ENCODE assay signal across 1 cellular context in the genomic region with DNA sequence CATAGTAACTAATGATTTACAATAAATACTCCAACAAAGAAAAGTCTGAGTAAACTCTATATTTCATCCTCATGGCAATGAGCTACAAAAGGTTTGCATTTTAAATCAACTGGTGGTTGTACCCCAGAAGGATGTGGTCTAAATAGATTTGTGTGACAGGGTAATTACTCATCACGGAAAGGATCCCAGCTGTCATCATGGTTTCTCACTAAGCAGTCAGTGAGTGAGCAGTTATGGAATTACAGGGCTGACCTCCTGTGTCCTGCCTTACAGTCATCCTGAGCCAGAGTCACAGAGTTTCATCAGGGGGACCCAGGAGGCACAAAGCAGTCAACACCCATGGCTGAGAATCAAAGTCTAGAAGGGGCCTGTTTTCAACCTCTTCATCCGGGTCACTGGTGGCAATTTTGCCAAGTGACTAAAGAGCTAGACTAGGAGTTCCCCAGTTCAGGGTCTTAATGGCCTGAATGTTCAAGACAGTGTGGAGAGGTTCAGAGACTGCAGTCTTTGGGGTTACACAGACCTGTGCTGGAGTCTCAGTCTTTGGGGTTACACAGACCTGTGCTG.
TF ChIP-seq lines count a peak whose summit lies in the region.

No MANE protein-coding gene starts in this region.

TF ChIP-seq in GM12878, 131 proteins besides CTCF, POLR2A, EP300 and RAD21 (continued from another document and continues in another):
- TF ChIP-seq ETV6 (conservative IDR thresholded peaks at IDR 0.05 in 1 of 2, IDR thresholded peaks at IDR 0.05 in 1 of 2; ENCODE audit: borderline replicate concordance in 1 of 2, low read depth in 1 of 2) (peak in 1 of 2 experiments; percentile 90; a peak in 1 of 4 replicates), RUNX3 (IDR thresholded peaks at IDR 0.05; ENCODE audit: low read length) (peak; percentile 97), CBX5 (IDR thresholded peaks at IDR 0.05; ENCODE audit: low read depth) (peak; percentile 54; the same call in 1 of the 2 replicates), MYB (IDR thresholded peaks at IDR 0.05; ENCODE audit: borderline replicate concordance, low read depth, low read length) (no peak), IKZF2 (IDR thresholded peaks at IDR 0.05) (peak; percentile 86 to 89), EED (IDR thresholded peaks at IDR 0.05; ENCODE audit: low read depth) (peak; percentile 95), SMAD1 (IDR thresholded peaks at IDR 0.05; ENCODE audit: low read depth, partially characterized antibody) (no peak), NR2C1 (IDR thresholded peaks at IDR 0.05) (no peak), ZNF217 (IDR thresholded peaks at IDR 0.05) (no peak), ESRRA (IDR thresholded peaks at IDR 0.05; ENCODE audit: low read length) (no peak), JUND (IDR thresholded peaks at IDR 0.05; ENCODE audit: low read depth, low read length) (no peak), ZNF274 (IDR thresholded peaks at IDR 0.05; ENCODE audit: insufficient read depth, insufficient read length) (no peak), RELA (IDR thresholded peaks at IDR 0.05; ENCODE audit: borderline replicate concordance, partially characterized antibody) (no peak), TAF1 (IDR thresholded peaks at IDR 0.05; ENCODE audit: borderline replicate concordance, low read depth, low read length) (no peak), SREBF1 (IDR thresholded peaks at IDR 0.05; ENCODE audit: low read length) (no peak), BMI1 (IDR thresholded peaks at IDR 0.05; ENCODE audit: borderline replicate concordance) (0 out of 2 replicates have a peak, but pooled peaks have one; percentile 23), KDM1A (IDR thresholded peaks at IDR 0.05; ENCODE audit: borderline replicate concordance) (no peak), TCF3 (IDR thresholded peaks at IDR 0.05; ENCODE audit: borderline replicate concordance, insufficient read depth, low read depth, low read length) (peak; percentile 96), CEBPB (IDR thresholded peaks at IDR 0.05; ENCODE audit: borderline replicate concordance in 1 of 2, low read depth in 2 of 2, low read length in 2 of 2) (0 out of 4 replicates have a peak, but pooled peaks of 1 of the 2 experiments have one; percentile 27), MEF2A (IDR thresholded peaks at IDR 0.05; ENCODE audit: insufficient read depth, low read depth, low read length) (peak; percentile 57; the same call in 1 of the 2 replicates), ZZZ3 (IDR thresholded peaks at IDR 0.05; ENCODE audit: control insufficient read depth, insufficient read length, low read depth) (no peak), ZNF622 (IDR thresholded peaks at IDR 0.05) (no peak), CREM (IDR thresholded peaks at IDR 0.05; ENCODE audit: low read depth) (peak; percentile 88), IRF4 (IDR thresholded peaks at IDR 0.05; ENCODE audit: low read depth, low read length) (peak; percentile 88; the same call in 1 of the 2 replicates), MXI1 (IDR thresholded peaks at IDR 0.05; ENCODE audit: low read depth, low read length) (no peak), HCFC1 (IDR thresholded peaks at IDR 0.05; ENCODE audit: low read length) (no peak), ZSCAN29 (IDR thresholded peaks at IDR 0.05) (no peak), FOS (IDR thresholded peaks at IDR 0.05; ENCODE audit: borderline replicate concordance, extremely low read depth, insufficient read length) (no peak), ZNF24 (IDR thresholded peaks at IDR 0.05) (no peak; the same call in 1 of the 2 replicates), POLR2AphosphoS5 (IDR thresholded peaks at IDR 0.05; ENCODE audit: low read length) (no peak), KAT2A (conservative IDR thresholded peaks at IDR 0.05; ENCODE audit: control insufficient read depth, low read depth, low read length) (no peak), SMC3 (IDR thresholded peaks at IDR 0.05; ENCODE audit: borderline replicate concordance, low read length) (no peak)
- TF ChIP-seq, protein P1, sequence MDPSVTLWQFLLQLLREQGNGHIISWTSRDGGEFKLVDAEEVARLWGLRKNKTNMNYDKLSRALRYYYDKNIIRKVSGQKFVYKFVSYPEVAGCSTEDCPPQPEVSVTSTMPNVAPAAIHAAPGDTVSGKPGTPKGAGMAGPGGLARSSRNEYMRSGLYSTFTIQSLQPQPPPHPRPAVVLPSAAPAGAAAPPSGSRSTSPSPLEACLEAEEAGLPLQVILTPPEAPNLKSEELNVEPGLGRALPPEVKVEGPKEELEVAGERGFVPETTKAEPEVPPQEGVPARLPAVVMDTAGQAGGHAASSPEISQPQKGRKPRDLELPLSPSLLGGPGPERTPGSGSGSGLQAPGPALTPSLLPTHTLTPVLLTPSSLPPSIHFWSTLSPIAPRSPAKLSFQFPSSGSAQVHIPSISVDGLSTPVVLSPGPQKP (IDR thresholded peaks at IDR 0.05; ENCODE audit: low read depth, low read length), result no peak
- TF ChIP-seq, protein P2, sequence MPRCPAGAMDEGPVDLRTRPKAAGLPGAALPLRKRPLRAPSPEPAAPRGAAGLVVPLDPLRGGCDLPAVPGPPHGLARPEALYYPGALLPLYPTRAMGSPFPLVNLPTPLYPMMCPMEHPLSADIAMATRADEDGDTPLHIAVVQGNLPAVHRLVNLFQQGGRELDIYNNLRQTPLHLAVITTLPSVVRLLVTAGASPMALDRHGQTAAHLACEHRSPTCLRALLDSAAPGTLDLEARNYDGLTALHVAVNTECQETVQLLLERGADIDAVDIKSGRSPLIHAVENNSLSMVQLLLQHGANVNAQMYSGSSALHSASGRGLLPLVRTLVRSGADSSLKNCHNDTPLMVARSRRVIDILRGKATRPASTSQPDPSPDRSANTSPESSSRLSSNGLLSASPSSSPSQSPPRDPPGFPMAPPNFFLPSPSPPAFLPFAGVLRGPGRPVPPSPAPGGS (IDR thresholded peaks at IDR 0.05; ENCODE audit: borderline replicate concordance, insufficient read depth, low read depth, low read length, poor library complexity, severe bottlenecking), result peak; percentile 56
- TF ChIP-seq, protein P3, sequence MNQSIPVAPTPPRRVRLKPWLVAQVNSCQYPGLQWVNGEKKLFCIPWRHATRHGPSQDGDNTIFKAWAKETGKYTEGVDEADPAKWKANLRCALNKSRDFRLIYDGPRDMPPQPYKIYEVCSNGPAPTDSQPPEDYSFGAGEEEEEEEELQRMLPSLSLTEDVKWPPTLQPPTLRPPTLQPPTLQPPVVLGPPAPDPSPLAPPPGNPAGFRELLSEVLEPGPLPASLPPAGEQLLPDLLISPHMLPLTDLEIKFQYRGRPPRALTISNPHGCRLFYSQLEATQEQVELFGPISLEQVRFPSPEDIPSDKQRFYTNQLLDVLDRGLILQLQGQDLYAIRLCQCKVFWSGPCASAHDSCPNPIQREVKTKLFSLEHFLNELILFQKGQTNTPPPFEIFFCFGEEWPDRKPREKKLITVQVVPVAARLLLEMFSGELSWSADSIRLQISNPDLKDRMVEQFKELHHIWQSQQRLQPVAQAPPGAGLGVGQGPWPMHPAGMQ (IDR thresholded peaks at IDR 0.05; ENCODE audit: borderline replicate concordance), result no peak
- TF ChIP-seq, protein P4, sequence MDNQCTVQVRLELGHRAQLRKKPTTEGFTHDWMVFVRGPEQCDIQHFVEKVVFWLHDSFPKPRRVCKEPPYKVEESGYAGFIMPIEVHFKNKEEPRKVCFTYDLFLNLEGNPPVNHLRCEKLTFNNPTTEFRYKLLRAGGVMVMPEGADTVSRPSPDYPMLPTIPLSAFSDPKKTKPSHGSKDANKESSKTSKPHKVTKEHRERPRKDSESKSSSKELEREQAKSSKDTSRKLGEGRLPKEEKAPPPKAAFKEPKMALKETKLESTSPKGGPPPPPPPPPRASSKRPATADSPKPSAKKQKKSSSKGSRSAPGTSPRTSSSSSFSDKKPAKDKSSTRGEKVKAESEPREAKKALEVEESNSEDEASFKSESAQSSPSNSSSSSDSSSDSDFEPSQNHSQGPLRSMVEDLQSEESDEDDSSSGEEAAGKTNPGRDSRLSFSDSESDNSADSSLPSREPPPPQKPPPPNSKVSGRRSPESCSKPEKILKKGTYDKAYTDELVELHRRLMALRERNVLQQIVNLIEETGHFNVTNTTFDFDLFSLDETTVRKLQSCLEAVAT (IDR thresholded peaks at IDR 0.05), result no peak
- TF ChIP-seq, protein P5, sequence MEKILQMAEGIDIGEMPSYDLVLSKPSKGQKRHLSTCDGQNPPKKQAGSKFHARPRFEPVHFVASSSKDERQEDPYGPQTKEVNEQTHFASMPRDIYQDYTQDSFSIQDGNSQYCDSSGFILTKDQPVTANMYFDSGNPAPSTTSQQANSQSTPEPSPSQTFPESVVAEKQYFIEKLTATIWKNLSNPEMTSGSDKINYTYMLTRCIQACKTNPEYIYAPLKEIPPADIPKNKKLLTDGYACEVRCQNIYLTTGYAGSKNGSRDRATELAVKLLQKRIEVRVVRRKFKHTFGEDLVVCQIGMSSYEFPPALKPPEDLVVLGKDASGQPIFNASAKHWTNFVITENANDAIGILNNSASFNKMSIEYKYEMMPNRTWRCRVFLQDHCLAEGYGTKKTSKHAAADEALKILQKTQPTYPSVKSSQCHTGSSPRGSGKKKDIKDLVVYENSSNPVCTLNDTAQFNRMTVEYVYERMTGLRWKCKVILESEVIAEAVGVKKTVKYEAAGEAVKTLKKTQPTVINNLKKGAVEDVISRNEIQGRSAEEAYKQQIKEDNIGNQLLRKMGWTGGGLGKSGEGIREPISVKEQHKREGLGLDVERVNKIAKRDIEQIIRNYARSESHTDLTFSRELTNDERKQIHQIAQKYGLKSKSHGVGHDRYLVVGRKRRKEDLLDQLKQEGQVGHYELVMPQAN (conservative IDR thresholded peaks at IDR 0.05), result no peak
- TF ChIP-seq, protein P6, sequence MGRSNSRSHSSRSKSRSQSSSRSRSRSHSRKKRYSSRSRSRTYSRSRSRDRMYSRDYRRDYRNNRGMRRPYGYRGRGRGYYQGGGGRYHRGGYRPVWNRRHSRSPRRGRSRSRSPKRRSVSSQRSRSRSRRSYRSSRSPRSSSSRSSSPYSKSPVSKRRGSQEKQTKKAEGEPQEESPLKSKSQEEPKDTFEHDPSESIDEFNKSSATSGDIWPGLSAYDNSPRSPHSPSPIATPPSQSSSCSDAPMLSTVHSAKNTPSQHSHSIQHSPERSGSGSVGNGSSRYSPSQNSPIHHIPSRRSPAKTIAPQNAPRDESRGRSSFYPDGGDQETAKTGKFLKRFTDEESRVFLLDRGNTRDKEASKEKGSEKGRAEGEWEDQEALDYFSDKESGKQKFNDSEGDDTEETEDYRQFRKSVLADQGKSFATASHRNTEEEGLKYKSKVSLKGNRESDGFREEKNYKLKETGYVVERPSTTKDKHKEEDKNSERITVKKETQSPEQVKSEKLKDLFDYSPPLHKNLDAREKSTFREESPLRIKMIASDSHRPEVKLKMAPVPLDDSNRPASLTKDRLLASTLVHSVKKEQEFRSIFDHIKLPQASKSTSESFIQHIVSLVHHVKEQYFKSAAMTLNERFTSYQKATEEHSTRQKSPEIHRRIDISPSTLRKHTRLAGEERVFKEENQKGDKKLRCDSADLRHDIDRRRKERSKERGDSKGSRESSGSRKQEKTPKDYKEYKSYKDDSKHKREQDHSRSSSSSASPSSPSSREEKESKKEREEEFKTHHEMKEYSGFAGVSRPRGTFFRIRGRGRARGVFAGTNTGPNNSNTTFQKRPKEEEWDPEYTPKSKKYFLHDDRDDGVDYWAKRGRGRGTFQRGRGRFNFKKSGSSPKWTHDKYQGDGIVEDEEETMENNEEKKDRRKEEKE (IDR thresholded peaks at IDR 0.05), result no peak
- TF ChIP-seq, protein P7, sequence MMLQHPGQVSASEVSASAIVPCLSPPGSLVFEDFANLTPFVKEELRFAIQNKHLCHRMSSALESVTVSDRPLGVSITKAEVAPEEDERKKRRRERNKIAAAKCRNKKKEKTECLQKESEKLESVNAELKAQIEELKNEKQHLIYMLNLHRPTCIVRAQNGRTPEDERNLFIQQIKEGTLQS (IDR thresholded peaks at IDR 0.05; ENCODE audit: borderline replicate concordance, extremely low read depth, low read depth, low read length), result no peak
- TF ChIP-seq, protein P8, sequence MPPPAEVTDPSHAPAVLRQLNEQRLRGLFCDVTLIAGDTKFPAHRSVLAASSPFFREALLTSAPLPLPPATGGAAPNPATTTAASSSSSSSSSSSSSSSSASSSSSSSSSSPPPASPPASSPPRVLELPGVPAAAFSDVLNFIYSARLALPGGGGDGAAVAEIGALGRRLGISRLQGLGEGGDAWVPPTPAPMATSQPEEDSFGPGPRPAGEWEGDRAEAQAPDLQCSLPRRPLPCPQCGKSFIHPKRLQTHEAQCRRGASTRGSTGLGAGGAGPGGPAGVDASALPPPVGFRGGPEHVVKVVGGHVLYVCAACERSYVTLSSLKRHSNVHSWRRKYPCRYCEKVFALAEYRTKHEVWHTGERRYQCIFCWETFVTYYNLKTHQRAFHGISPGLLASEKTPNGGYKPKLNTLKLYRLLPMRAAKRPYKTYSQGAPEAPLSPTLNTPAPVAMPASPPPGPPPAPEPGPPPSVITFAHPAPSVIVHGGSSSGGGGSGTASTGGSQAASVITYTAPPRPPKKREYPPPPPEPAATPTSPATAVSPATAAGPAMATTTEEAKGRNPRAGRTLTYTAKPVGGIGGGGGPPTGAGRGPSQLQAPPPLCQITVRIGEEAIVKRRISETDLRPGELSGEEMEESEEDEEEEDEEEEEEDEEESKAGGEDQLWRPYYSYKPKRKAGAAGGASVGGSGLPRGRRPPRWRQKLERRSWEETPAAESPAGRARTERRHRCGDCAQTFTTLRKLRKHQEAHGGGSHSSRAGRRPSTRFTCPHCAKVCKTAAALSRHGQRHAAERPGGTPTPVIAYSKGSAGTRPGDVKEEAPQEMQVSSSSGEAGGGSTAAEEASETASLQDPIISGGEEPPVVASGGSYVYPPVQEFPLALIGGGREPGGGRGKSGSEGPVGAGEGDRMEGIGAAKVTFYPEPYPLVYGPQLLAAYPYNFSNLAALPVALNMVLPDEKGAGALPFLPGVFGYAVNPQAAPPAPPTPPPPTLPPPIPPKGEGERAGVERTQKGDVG (CRISPR knock-in tag; IDR thresholded peaks at IDR 0.05), result no peak
- TF ChIP-seq, protein P9, sequence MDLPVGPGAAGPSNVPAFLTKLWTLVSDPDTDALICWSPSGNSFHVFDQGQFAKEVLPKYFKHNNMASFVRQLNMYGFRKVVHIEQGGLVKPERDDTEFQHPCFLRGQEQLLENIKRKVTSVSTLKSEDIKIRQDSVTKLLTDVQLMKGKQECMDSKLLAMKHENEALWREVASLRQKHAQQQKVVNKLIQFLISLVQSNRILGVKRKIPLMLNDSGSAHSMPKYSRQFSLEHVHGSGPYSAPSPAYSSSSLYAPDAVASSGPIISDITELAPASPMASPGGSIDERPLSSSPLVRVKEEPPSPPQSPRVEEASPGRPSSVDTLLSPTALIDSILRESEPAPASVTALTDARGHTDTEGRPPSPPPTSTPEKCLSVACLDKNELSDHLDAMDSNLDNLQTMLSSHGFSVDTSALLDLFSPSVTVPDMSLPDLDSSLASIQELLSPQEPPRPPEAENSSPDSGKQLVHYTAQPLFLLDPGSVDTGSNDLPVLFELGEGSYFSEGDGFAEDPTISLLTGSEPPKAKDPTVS (IDR thresholded peaks at IDR 0.05; ENCODE audit: low read depth, low read length), result no peak
